ENCODE assay signal across 8 cellular contexts in genomic region chrX:46575586-46575985, GRCh38. TPM values are rescaled to one million over a fixed set of nuclear protein-coding genes. Genes with fewer than 3 reads are reported as not detected.
DNase-seq lines count a peak whose midpoint lies in the region; ATAC-seq and TF ChIP-seq lines count a peak whose summit lies in the region.

No MANE protein-coding gene starts in this region.

- no peaks in the 10 kb centered on the region for H3K27me3 ChIP-seq in heart right ventricle
- no peaks in the 10 kb centered on the region for H3K27me3 ChIP-seq in lung (ENCODE audit: control insufficient read depth, insufficient read depth)
- no peaks in the 10 kb centered on the region for H3K27me3 ChIP-seq in upper lobe of right lung

- TF ChIP-seq CTCF in heart right ventricle (IDR thresholded peaks at IDR 0.05) (no peak), astrocyte of the spinal cord (IDR thresholded peaks at IDR 0.05; ENCODE audit: low read depth, low read length) (no peak), lung (IDR thresholded peaks at IDR 0.05; ENCODE audit: control extremely low read depth, extremely low read depth) (no peak), upper lobe of right lung (IDR thresholded peaks at IDR 0.05) (no peak)

- peaks cover 0 to 32% (median 19%) of the 10 kb centered on the region in 9 donors for H3K4me1 ChIP-seq in heart right ventricle
- H3K4me1 ChIP-seq in lung (ENCODE audit: control insufficient read depth in 2 of 2, insufficient read depth in 2 of 2, low read length in 2 of 2) = peaks cover 2 to 5% of the 10 kb centered on the region in 2 donors
- no peaks in the 10 kb centered on the region for H3K4me1 ChIP-seq in upper lobe of right lung

- H3K9me3 ChIP-seq in heart right ventricle (peaks cover 0 to 7% (median 0%) of the 10 kb centered on the region in 11 donors), lung (ENCODE audit: control insufficient read depth in 2 of 2, insufficient read depth in 1 of 2, low read length in 1 of 2) (peaks cover 0 to 13% of the 10 kb centered on the region in 2 donors), upper lobe of right lung (no peaks in the 10 kb centered on the region)

- ATAC-seq in heart right ventricle (no peak), Right ventricle myocardium inferior (no peak), lung (ENCODE audit: insufficient read depth, low FRiP score) (no peak), upper lobe of right lung (no peak), GM21526 (IDR thresholded peaks at IDR 0.05; ENCODE audit: low FRiP score, unreplicated experiment) (no peak), GM21619 (IDR thresholded peaks at IDR 0.05; ENCODE audit: unreplicated experiment) (no peak), HG03280 (IDR thresholded peaks at IDR 0.05; ENCODE audit: unreplicated experiment) (no peak)

- peaks cover 0 to 4% (median 0%) of the 10 kb centered on the region in 9 donors for H3K36me3 ChIP-seq in heart right ventricle
- no peaks in the 10 kb centered on the region for H3K36me3 ChIP-seq in lung (ENCODE audit: control insufficient read depth in 2 of 2, insufficient read depth in 2 of 2, low read length in 2 of 2)
- H3K36me3 ChIP-seq in upper lobe of right lung = no peaks in the 10 kb centered on the region

- intact Hi-C loops in heart right ventricle (cut with DNase I) = loop anchor here in 8 of 10 donors (2.0 to 10.0 kb wide), 5 partner anchors 52 to 109 kb away; no protein-coding TSS in a partner anchor
- intact Hi-C loops in Right ventricle myocardium inferior (cut with DNase I) = no loop called here
- intact Hi-C loops in upper lobe of right lung (cut with DNase I) = loop anchor here (10.0 kb wide), 1 partner anchor 69 kb away; no protein-coding TSS in a partner anchor

- no peak for DNase-seq in heart right ventricle
- no peak for DNase-seq in Right ventricle myocardium inferior (ENCODE audit: missing footprints)
- DNase-seq in astrocyte of the spinal cord (ENCODE audit: low read depth, low spot score) = no peak
- DNase-seq in lung (ENCODE audit: low spot score) = no peak
- DNase-seq in upper lobe of right lung = no peak

- peak overlapping the region; percentile 53 to 78 (median 70) for H3K4me3 ChIP-seq in heart right ventricle
- H3K4me3 ChIP-seq in astrocyte of the spinal cord (ENCODE audit: low read depth, low read length) = peak overlapping the region; percentile 40
- H3K4me3 ChIP-seq in lung = peak overlapping the region; percentile 27
- peak overlapping the region; percentile 61 for H3K4me3 ChIP-seq in upper lobe of right lung

- 14 to 21% methylated on average over 6 of the region's 6 CpGs for WGBS in heart right ventricle, 2 donors
- WGBS in lung, 2 donors = 31 to 46% methylated on average over 6 of the region's 6 CpGs

- H3K27ac ChIP-seq in heart right ventricle (peak overlapping the region; percentile 47 to 84 (median 76)), lung (ENCODE audit: low read depth in 1 of 2, low read length in 1 of 2) (peak overlapping the region in 1 of 2 donors; percentile 89), upper lobe of right lung (peak overlapping the region; percentile 11)

- in situ Hi-C loops in astrocyte of the spinal cord (cut with HindIII; ENCODE audit: low sequenced_read_pairs) = no loop called here

RNA-seq across cellular contexts. Expression of gene CHST7, which starts 2.0 kb away (rescaled TPM):
- 10 to 100 TPM in 3 of 10 donors, 1 to 10 TPM in 7; 3.5 to 23.0 (median 8.6) TPM for total RNA-seq in heart right ventricle
- 10 to 100 TPM in 1 of 2 donors, 1 to 10 TPM in 1; 3.7 to 27.7 TPM for polyA plus RNA-seq in heart right ventricle
- 15.1 TPM for total RNA-seq in Right ventricle myocardium inferior
- 1 to 10 TPM; 8.3 to 8.5 TPM for total RNA-seq in lung
- polyA plus RNA-seq in lung = 1 to 10 TPM; 2.0 to 7.4 TPM
- total RNA-seq in upper lobe of right lung = 7.5 TPM

RNA-seq across cellular contexts. Expression of gene ZNF674, which starts 30.4 kb away (rescaled TPM):
- 1 to 10 TPM; 2.1 to 4.3 (median 2.6) TPM for total RNA-seq in heart right ventricle
- 1 to 10 TPM in 1 of 2 donors, under 1 TPM in 1; 0.91 to 1.9 TPM for polyA plus RNA-seq in heart right ventricle
- 2.2 TPM for total RNA-seq in Right ventricle myocardium inferior
- 10 to 100 TPM in 1 of 2 donors, 1 to 10 TPM in 1; 4.2 to 11.3 TPM for total RNA-seq in lung
- 1 to 10 TPM; 1.2 to 1.6 TPM for polyA plus RNA-seq in lung
- total RNA-seq in upper lobe of right lung = 5.9 TPM
